ENCODE assay signal across 1 cellular context in the genomic region with DNA sequence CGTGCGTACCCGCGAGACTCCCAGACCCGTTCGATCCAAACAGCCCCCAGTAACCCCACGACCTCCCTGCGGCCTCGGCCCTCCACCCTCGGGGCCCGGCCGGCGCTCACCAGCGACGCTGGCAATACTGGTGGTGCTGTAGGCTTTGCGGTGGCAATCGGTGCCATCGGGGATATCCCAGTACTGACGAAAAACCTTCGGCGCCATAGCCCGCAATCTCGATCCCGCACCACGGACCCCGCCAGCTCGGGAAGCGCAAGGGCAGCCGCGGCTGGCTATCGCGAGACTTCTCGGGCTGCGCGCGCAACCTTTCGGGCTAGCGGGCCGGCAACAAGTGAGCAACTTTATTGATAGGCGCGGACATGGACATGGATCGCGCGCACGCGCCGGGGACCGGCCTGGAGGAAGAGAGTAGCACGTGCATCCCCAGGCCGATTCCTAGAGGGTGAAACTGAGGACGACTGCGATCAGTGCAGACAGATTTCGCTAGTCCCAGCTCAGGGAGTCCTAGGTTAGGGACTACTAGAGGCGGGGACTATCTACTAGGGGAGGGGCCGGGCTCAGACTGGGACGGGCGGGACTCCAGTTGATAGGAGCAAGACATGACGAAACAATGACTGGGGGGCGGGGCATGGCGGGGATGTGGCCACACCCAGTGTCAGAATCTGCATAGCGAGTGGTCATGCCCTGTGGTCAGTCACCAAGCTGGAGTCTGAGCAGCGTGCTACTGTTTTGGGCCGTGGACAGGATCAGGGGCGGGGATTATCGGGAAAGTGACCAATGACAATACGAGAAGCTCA.
TF ChIP-seq lines count a peak whose summit lies in the region.

A gene (minus strand): TSS at position 289 of the 800 bp plus-strand sequence. CDS start 82 bp downstream, at position 207.

TF ChIP-seq in HepG2, 621 proteins besides CTCF, POLR2A, EP300 and RAD21 (continued from another document and continues in another):
- TF ChIP-seq, protein P1, sequence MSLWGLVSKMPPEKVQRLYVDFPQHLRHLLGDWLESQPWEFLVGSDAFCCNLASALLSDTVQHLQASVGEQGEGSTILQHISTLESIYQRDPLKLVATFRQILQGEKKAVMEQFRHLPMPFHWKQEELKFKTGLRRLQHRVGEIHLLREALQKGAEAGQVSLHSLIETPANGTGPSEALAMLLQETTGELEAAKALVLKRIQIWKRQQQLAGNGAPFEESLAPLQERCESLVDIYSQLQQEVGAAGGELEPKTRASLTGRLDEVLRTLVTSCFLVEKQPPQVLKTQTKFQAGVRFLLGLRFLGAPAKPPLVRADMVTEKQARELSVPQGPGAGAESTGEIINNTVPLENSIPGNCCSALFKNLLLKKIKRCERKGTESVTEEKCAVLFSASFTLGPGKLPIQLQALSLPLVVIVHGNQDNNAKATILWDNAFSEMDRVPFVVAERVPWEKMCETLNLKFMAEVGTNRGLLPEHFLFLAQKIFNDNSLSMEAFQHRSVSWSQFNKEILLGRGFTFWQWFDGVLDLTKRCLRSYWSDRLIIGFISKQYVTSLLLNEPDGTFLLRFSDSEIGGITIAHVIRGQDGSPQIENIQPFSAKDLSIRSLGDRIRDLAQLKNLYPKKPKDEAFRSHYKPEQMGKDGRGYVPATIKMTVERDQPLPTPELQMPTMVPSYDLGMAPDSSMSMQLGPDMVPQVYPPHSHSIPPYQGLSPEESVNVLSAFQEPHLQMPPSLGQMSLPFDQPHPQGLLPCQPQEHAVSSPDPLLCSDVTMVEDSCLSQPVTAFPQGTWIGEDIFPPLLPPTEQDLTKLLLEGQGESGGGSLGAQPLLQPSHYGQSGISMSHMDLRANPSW (CRISPR knock-in tag; IDR thresholded peaks at IDR 0.05; ENCODE audit: borderline replicate concordance) = peak; percentile 91; the same call in 1 of the 2 replicates
- TF ChIP-seq, protein P2, sequence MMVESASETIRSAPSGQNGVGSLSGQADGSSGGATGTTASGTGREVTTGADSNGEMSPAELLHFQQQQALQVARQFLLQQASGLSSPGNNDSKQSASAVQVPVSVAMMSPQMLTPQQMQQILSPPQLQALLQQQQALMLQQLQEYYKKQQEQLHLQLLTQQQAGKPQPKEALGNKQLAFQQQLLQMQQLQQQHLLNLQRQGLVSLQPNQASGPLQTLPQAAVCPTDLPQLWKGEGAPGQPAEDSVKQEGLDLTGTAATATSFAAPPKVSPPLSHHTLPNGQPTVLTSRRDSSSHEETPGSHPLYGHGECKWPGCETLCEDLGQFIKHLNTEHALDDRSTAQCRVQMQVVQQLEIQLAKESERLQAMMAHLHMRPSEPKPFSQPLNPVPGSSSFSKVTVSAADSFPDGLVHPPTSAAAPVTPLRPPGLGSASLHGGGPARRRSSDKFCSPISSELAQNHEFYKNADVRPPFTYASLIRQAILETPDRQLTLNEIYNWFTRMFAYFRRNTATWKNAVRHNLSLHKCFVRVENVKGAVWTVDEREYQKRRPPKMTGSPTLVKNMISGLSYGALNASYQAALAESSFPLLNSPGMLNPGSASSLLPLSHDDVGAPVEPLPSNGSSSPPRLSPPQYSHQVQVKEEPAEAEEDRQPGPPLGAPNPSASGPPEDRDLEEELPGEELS (CRISPR knock-in tag; IDR thresholded peaks at IDR 0.05) = peak; percentile 66; the same call in 1 of the 2 replicates
- TF ChIP-seq, protein P3, sequence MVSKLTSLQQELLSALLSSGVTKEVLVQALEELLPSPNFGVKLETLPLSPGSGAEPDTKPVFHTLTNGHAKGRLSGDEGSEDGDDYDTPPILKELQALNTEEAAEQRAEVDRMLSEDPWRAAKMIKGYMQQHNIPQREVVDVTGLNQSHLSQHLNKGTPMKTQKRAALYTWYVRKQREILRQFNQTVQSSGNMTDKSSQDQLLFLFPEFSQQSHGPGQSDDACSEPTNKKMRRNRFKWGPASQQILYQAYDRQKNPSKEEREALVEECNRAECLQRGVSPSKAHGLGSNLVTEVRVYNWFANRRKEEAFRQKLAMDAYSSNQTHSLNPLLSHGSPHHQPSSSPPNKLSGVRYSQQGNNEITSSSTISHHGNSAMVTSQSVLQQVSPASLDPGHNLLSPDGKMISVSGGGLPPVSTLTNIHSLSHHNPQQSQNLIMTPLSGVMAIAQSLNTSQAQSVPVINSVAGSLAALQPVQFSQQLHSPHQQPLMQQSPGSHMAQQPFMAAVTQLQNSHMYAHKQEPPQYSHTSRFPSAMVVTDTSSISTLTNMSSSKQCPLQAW (CRISPR knock-in tag; IDR thresholded peaks at IDR 0.05) = peak; percentile 85; the same call in 1 of the 2 replicates
- TF ChIP-seq CREM (IDR thresholded peaks at IDR 0.05) (0 out of 2 replicates have a peak, but pooled peaks have one; percentile 36), CREM (CRISPR knock-in tag; IDR thresholded peaks at IDR 0.05) (no peak), ADNP (CRISPR knock-in tag; IDR thresholded peaks at IDR 0.05) (no peak), ZMAT3 (CRISPR knock-in tag; conservative IDR thresholded peaks at IDR 0.05) (0 out of 2 replicates have a peak, but pooled peaks have one; percentile 95), ZFP1 (CRISPR knock-in tag; IDR thresholded peaks at IDR 0.05) (0 out of 2 replicates have a peak, but pooled peaks have one; percentile 67), ZNF883 (CRISPR knock-in tag; IDR thresholded peaks at IDR 0.05; ENCODE audit: not compliant biosample characterization) (peak; percentile 80), ZNF776 (CRISPR knock-in tag; IDR thresholded peaks at IDR 0.05) (peak; percentile 87; the same call in 1 of the 2 replicates), FOXA1 (IDR thresholded peaks at IDR 0.05) (no peak), FOXA1 (CRISPR knock-in tag; IDR thresholded peaks at IDR 0.05) (no peak; the same call in 1 of the 2 replicates), HIVEP1 (CRISPR knock-in tag; IDR thresholded peaks at IDR 0.05) (peak; percentile 97), ZNF180 (CRISPR knock-in tag; IDR thresholded peaks at IDR 0.05; ENCODE audit: borderline replicate concordance, low read depth) (no peak), HNF4A (CRISPR knock-in tag; IDR thresholded peaks at IDR 0.05) (0 out of 2 replicates have a peak, but pooled peaks have one; percentile 8), ISX (CRISPR knock-in tag; conservative IDR thresholded peaks at IDR 0.05) (no peak), ZNF430 (CRISPR knock-in tag; IDR thresholded peaks at IDR 0.05) (peak; percentile 83; the same call in 1 of the 2 replicates), ZNF343 (CRISPR knock-in tag; IDR thresholded peaks at IDR 0.05) (0 out of 2 replicates have a peak, but pooled peaks have one; percentile 24), ZNF577 (CRISPR knock-in tag; IDR thresholded peaks at IDR 0.05; ENCODE audit: borderline replicate concordance, low read depth) (no peak), SATB2 (CRISPR knock-in tag; IDR thresholded peaks at IDR 0.05) (no peak), SMAD3 (CRISPR knock-in tag; IDR thresholded peaks at IDR 0.05) (0 out of 2 replicates have a peak, but pooled peaks have one; percentile 46), HDAC2 (CRISPR knock-in tag; IDR thresholded peaks at IDR 0.05) (peak; percentile 75), NFKBIZ (CRISPR knock-in tag; IDR thresholded peaks at IDR 0.05) (peak; percentile 69), MIER3 (CRISPR knock-in tag; IDR thresholded peaks at IDR 0.05; ENCODE audit: borderline replicate concordance) (peak; percentile 51; the same call in 1 of the 2 replicates)
- TF ChIP-seq, protein P4, sequence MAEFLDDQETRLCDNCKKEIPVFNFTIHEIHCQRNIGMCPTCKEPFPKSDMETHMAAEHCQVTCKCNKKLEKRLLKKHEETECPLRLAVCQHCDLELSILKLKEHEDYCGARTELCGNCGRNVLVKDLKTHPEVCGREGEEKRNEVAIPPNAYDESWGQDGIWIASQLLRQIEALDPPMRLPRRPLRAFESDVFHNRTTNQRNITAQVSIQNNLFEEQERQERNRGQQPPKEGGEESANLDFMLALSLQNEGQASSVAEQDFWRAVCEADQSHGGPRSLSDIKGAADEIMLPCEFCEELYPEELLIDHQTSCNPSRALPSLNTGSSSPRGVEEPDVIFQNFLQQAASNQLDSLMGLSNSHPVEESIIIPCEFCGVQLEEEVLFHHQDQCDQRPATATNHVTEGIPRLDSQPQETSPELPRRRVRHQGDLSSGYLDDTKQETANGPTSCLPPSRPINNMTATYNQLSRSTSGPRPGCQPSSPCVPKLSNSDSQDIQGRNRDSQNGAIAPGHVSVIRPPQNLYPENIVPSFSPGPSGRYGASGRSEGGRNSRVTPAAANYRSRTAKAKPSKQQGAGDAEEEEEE (CRISPR knock-in tag; IDR thresholded peaks at IDR 0.05; ENCODE audit: borderline replicate concordance) = 0 out of 2 replicates have a peak, but pooled peaks have one; percentile 73
- TF ChIP-seq, protein P5, sequence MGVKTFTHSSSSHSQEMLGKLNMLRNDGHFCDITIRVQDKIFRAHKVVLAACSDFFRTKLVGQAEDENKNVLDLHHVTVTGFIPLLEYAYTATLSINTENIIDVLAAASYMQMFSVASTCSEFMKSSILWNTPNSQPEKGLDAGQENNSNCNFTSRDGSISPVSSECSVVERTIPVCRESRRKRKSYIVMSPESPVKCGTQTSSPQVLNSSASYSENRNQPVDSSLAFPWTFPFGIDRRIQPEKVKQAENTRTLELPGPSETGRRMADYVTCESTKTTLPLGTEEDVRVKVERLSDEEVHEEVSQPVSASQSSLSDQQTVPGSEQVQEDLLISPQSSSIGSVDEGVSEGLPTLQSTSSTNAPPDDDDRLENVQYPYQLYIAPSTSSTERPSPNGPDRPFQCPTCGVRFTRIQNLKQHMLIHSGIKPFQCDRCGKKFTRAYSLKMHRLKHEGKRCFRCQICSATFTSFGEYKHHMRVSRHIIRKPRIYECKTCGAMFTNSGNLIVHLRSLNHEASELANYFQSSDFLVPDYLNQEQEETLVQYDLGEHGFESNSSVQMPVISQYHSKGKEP (CRISPR knock-in tag; IDR thresholded peaks at IDR 0.05) = peak; percentile 61; the same call in 1 of the 2 replicates
- TF ChIP-seq, protein P6, sequence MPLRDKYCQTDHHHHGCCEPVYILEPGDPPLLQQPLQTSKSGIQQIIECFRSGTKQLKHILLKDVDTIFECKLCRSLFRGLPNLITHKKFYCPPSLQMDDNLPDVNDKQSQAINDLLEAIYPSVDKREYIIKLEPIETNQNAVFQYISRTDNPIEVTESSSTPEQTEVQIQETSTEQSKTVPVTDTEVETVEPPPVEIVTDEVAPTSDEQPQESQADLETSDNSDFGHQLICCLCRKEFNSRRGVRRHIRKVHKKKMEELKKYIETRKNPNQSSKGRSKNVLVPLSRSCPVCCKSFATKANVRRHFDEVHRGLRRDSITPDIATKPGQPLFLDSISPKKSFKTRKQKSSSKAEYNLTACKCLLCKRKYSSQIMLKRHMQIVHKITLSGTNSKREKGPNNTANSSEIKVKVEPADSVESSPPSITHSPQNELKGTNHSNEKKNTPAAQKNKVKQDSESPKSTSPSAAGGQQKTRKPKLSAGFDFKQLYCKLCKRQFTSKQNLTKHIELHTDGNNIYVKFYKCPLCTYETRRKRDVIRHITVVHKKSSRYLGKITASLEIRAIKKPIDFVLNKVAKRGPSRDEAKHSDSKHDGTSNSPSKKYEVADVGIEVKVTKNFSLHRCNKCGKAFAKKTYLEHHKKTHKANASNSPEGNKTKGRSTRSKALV (CRISPR knock-in tag; IDR thresholded peaks at IDR 0.05) = no peak
- TF ChIP-seq, protein P7, sequence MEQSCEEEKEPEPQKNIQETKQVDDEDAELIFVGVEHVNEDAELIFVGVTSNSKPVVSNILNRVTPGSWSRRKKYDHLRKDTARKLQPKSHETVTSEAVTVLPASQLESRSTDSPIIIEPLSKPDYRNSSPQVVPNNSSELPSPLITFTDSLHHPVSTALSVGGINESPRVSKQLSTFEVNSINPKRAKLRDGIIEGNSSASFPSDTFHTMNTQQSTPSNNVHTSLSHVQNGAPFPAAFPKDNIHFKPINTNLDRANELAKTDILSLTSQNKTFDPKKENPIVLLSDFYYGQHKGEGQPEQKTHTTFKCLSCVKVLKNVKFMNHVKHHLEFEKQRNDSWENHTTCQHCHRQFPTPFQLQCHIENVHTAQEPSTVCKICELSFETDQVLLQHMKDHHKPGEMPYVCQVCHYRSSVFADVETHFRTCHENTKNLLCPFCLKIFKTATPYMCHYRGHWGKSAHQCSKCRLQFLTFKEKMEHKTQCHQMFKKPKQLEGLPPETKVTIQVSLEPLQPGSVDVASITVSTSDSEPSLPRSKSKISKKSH (CRISPR knock-in tag; IDR thresholded peaks at IDR 0.05; ENCODE audit: borderline replicate concordance) = peak; percentile 88
- TF ChIP-seq, protein P8, sequence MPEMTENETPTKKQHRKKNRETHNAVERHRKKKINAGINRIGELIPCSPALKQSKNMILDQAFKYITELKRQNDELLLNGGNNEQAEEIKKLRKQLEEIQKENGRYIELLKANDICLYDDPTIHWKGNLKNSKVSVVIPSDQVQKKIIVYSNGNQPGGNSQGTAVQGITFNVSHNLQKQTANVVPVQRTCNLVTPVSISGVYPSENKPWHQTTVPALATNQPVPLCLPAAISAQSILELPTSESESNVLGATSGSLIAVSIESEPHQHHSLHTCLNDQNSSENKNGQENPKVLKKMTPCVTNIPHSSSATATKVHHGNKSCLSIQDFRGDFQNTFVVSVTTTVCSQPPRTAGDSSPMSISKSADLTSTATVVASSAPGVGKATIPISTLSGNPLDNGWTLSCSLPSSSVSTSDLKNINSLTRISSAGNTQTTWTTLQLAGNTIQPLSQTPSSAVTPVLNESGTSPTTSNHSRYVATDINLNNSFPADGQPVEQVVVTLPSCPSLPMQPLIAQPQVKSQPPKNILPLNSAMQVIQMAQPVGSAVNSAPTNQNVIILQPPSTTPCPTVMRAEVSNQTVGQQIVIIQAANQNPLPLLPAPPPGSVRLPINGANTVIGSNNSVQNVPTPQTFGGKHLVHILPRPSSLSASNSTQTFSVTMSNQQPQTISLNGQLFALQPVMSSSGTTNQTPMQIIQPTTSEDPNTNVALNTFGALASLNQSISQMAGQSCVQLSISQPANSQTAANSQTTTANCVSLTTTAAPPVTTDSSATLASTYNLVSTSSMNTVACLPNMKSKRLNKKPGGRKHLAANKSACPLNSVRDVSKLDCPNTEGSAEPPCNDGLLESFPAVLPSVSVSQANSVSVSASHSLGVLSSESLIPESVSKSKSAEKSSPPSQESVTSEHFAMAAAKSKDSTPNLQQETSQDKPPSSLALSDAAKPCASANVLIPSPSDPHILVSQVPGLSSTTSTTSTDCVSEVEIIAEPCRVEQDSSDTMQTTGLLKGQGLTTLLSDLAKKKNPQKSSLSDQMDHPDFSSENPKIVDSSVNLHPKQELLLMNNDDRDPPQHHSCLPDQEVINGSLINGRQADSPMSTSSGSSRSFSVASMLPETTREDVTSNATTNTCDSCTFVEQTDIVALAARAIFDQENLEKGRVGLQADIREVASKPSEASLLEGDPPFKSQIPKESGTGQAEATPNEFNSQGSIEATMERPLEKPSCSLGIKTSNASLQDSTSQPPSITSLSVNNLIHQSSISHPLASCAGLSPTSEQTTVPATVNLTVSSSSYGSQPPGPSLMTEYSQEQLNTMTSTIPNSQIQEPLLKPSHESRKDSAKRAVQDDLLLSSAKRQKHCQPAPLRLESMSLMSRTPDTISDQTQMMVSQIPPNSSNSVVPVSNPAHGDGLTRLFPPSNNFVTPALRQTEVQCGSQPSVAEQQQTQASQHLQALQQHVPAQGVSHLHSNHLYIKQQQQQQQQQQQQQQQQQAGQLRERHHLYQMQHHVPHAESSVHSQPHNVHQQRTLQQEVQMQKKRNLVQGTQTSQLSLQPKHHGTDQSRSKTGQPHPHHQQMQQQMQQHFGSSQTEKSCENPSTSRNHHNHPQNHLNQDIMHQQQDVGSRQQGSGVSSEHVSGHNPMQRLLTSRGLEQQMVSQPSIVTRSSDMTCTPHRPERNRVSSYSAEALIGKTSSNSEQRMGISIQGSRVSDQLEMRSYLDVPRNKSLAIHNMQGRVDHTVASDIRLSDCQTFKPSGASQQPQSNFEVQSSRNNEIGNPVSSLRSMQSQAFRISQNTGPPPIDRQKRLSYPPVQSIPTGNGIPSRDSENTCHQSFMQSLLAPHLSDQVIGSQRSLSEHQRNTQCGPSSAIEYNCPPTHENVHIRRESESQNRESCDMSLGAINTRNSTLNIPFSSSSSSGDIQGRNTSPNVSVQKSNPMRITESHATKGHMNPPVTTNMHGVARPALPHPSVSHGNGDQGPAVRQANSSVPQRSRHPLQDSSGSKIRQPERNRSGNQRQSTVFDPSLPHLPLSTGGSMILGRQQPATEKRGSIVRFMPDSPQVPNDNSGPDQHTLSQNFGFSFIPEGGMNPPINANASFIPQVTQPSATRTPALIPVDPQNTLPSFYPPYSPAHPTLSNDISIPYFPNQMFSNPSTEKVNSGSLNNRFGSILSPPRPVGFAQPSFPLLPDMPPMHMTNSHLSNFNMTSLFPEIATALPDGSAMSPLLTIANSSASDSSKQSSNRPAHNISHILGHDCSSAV (CRISPR knock-in tag; IDR thresholded peaks at IDR 0.05; ENCODE audit: borderline replicate concordance) = no peak
